8 cellular contexts compared by ENCODE assay signal in genomic region chr16:89922884-89923639, GRCh38. TPM values are rescaled to one million over a fixed set of nuclear protein-coding genes. Genes with fewer than 3 reads are reported as not detected.
DNase-seq lines count a peak whose midpoint lies in the region; ATAC-seq and TF ChIP-seq lines count a peak whose summit lies in the region.

TUBB3 (plus strand) TSS chr16:89923342; CDS start chr16:89923402, 60 bp downstream.

- peak within 1 kb of the TSS; percentile 99 for H3K18ac ChIP-seq in neuronal stem cell (ENCODE audit: low read length)

- peak within 1 kb of the TSS; percentile 100 for H3K23ac ChIP-seq in neuronal stem cell (ENCODE audit: low read depth, low read length, poor library complexity)

- H2BK5ac ChIP-seq in neuronal stem cell (ENCODE audit: low read length): peak within 1 kb of the TSS; percentile 72

- H3K9me3 Mint-ChIP-seq in glutamatergic neuron (ENCODE audit: unreplicated experiment): peaks cover 34% of the 10 kb centered on the region

- H2BK15ac ChIP-seq in neuronal stem cell (ENCODE audit: low read length): peak within 1 kb of the TSS; percentile 100

- H3K4me1 Mint-ChIP-seq in glutamatergic neuron (ENCODE audit: low read depth, unreplicated experiment): peaks cover 8% of the 10 kb centered on the region

- DNase-seq in DMS153 treated with DMSO at 0.1 percent for 48 hours (lab: John Stamatoyannopoulos, UW; ENCODE audit: unreplicated experiment) (peak; percentile 39), HFF-Myc (ENCODE audit: extremely low read depth, low read depth) (no peak), NCI-H774 (lab: John Stamatoyannopoulos, UW) (peak; percentile 46), adipocyte (ENCODE audit: low read depth) (peak; percentile 93), glutamatergic neuron (peak; percentile 95), neuronal stem cell (ENCODE audit: low spot score) (peak; percentile 89)

- no peak within 1 kb of the TSS for H4K91ac ChIP-seq in neuronal stem cell (ENCODE audit: low read depth, low read length, poor library complexity)

- peak within 1 kb of the TSS; percentile 90 for H3K27ac ChIP-seq in neuronal stem cell (replicated peaks; ENCODE audit: low read length)

- no peak for ATAC-seq in GM21526 (IDR thresholded peaks at IDR 0.05; ENCODE audit: low FRiP score, unreplicated experiment)
- no peak for ATAC-seq in GM18519 (IDR thresholded peaks at IDR 0.05; ENCODE audit: low FRiP score, unreplicated experiment)

- peak within 1 kb of the TSS; percentile 88 for H2AK5ac ChIP-seq in neuronal stem cell (ENCODE audit: low read depth, low read length)

- H3K36me3 ChIP-seq in adipocyte (ENCODE audit: control insufficient read depth, insufficient read depth, low read length, severe bottlenecking): no peaks in the 10 kb centered on the region
- H3K36me3 ChIP-seq in neuronal stem cell (replicated peaks in 1 of 2; ENCODE audit: control insufficient read depth in 2 of 2, insufficient read depth in 2 of 2, low read length in 2 of 2): peaks cover 3 to 30% of the 10 kb centered on the region in 2 donors

- peak within 1 kb of the TSS; percentile 98 for H3K4me3 Mint-ChIP-seq in glutamatergic neuron (ENCODE audit: unreplicated experiment)

- H3K27ac Mint-ChIP-seq in glutamatergic neuron (ENCODE audit: unreplicated experiment): peak within 1 kb of the TSS; percentile 100

- H3K4me3 ChIP-seq in HFF-Myc (replicated peaks; ENCODE audit: low read depth, low read length) (peak within 1 kb of the TSS; percentile 77), adipocyte (ENCODE audit: low read length) (peak within 1 kb of the TSS; percentile 82), neuronal stem cell (ENCODE audit: low read length in 2 of 2) (peak within 1 kb of the TSS; percentile 90 to 96)

- peak within 1 kb of the TSS; percentile 84 for H2AFZ ChIP-seq in neuronal stem cell (ENCODE audit: low read length)

- H3K27me3 Mint-ChIP-seq in glutamatergic neuron (ENCODE audit: unreplicated experiment): peaks cover 35% of the 10 kb centered on the region

- peak within 1 kb of the TSS; percentile 10 for H4K8ac ChIP-seq in neuronal stem cell (ENCODE audit: low read depth, low read length)

- peak within 1 kb of the TSS; percentile 99 for H3K4me2 ChIP-seq in neuronal stem cell (ENCODE audit: insufficient read depth, low read length, poor library complexity, severe bottlenecking)

- H3K9ac ChIP-seq in adipocyte (ENCODE audit: low read length) (peak within 1 kb of the TSS; percentile 97), neuronal stem cell (ENCODE audit: low read depth, low read length, poor library complexity) (peak within 1 kb of the TSS; percentile 91)

- H3K27me3 ChIP-seq in adipocyte (replicated peaks; ENCODE audit: control insufficient read depth, insufficient read depth, low read length) (no peaks in the 10 kb centered on the region), neuronal stem cell (ENCODE audit: control insufficient read depth in 3 of 3, insufficient read depth in 3 of 3, low read depth in 1 of 3, low read length in 3 of 3) (no peaks in the 10 kb centered on the region)

- H3K4me1 ChIP-seq in adipocyte (ENCODE audit: control insufficient read depth, insufficient read depth, low read length) (peaks cover 44% of the 10 kb centered on the region), neuronal stem cell (ENCODE audit: control insufficient read depth in 2 of 2, insufficient read depth in 1 of 2, low read depth in 1 of 2, low read length in 2 of 2) (peaks cover 19 to 25% of the 10 kb centered on the region in 2 donors)

- TF ChIP-seq CTCF in HFF-Myc (IDR thresholded peaks at IDR 0.05; ENCODE audit: low read depth, low read length, missing control alignments) (no peak), glutamatergic neuron (IDR thresholded peaks at IDR 0.05; ENCODE audit: partially characterized antibody, unreplicated experiment) (no peak)

- no CpG with 5 or more reads among the region's 88 CpGs for WGBS in neuronal stem cell (ENCODE audit: extremely low coverage in 2 of 2, insufficient read length in 2 of 2, insufficient replicate concordance in 1 of 2), 2 donors

- peak within 1 kb of the TSS; percentile 43 for H3K4ac ChIP-seq in neuronal stem cell (ENCODE audit: low read length)

- peak within 1 kb of the TSS; percentile 52 for H2BK12ac ChIP-seq in neuronal stem cell (ENCODE audit: low read length)

- peak within 1 kb of the TSS; percentile 98 for H2BK120ac ChIP-seq in neuronal stem cell (ENCODE audit: low read depth, low read length)

- H3K14ac ChIP-seq in neuronal stem cell (ENCODE audit: low read length): peak within 1 kb of the TSS; percentile 78

- H3K9me3 ChIP-seq in adipocyte (ENCODE audit: control insufficient read depth, low read length) (no peaks in the 10 kb centered on the region), neuronal stem cell (replicated peaks in 1 of 2; ENCODE audit: control insufficient read depth in 2 of 2, insufficient read depth in 1 of 2, low read depth in 1 of 2, low read length in 2 of 2) (peaks cover 0 to 2% of the 10 kb centered on the region in 2 donors)

- peaks cover 15% of the 10 kb centered on the region for H3K79me1 ChIP-seq in neuronal stem cell (ENCODE audit: low read depth, low read length)

- H3K36me3 Mint-ChIP-seq in glutamatergic neuron (ENCODE audit: unreplicated experiment): no peaks in the 10 kb centered on the region

RNA-seq across cellular contexts. Expression of gene TUBB3, which starts in this region (rescaled TPM):
- 3,960 TPM for total RNA-seq in glutamatergic neuron (ENCODE audit: unreplicated experiment)
- 121 TPM for polyA plus RNA-seq in neuronal stem cell (2013, experiment 1 of 2)
- polyA plus RNA-seq in neuronal stem cell (2013, experiment 2 of 2): 119 TPM
